In genomic region chr6:122393339-122393896, GRCh38 we compare ENCODE assay signal across 16 cellular contexts. TPM values are rescaled to one million over a fixed set of nuclear protein-coding genes. Genes with fewer than 3 reads are reported as not detected.
DNase-seq lines count a peak whose midpoint lies in the region; ATAC-seq and TF ChIP-seq lines count a peak whose summit lies in the region.
"Had no signal": no experiment of that assay in that cellular context is flagged by ENCODE, and none has a peak within 500 bp of the region (broad histone marks: within the 10 kb centered on the region; RNA-seq: fewer than 3 reads in every experiment).

No MANE protein-coding gene starts in this region.

- H3K4me1 ChIP-seq in GM23248 (ENCODE audit: insufficient read depth): peaks cover under 1% of the 10 kb centered on the region

- WGBS in GM23248 (ENCODE audit: low coverage in 1 of 2, low lambda C conversion rate in 2 of 2, missing lambda C conversion rate in 2 of 2), 2 experiments: 67 to 68% methylated on average over 8 of the region's 8 CpGs

- no peaks in the 10 kb centered on the region for H3K9me3 Mint-ChIP-seq in activated T-cell treated with anti-CD3 and anti-CD28 coated beads, Interleukin-2, amount 50 U/mL, for 24 hours
- H3K9me3 Mint-ChIP-seq in nephron progenitor cell: no peaks in the 10 kb centered on the region
- H3K9me3 Mint-ChIP-seq: activated CD4-positive, alpha-beta T cell treated with anti-CD3 and anti-CD28 coated beads, Interleukin-2, amount 10 ng/mL, durations not matched to agents 7 days and 5 days; activated naive CD8-positive, alpha-beta T cell treated with anti-CD3 and anti-CD28 coated beads, Interleukin-2, amount 10 ng/mL, durations not matched to agents 7 days and 5 days; T-cell had no signal

- no peaks in the 10 kb centered on the region for H3K27me3 ChIP-seq in GM23248 (replicated peaks; ENCODE audit: insufficient read depth)
- H3K27me3 ChIP-seq: esophagus squamous epithelium, ovary had no signal

- peak; percentile 77 for ATAC-seq in HG03565 (IDR thresholded peaks at IDR 0.05; ENCODE audit: unreplicated experiment)
- no peak for ATAC-seq in HG03460 (IDR thresholded peaks at IDR 0.05; ENCODE audit: unreplicated experiment)
- ATAC-seq: PC-3, T-cell had no signal

- H3K4me2 ChIP-seq in GM23248 (ENCODE audit: unreplicated experiment): no peak overlapping the region

- no peak overlapping the region for H3K27ac ChIP-seq in GM23248
- H3K27ac ChIP-seq: esophagus squamous epithelium had no signal

- no peak overlapping the region for H3K4me3 Mint-ChIP-seq in activated T-cell treated with anti-CD3 and anti-CD28 coated beads, Interleukin-2, amount 50 U/mL, for 24 hours
- no peak overlapping the region for H3K4me3 Mint-ChIP-seq in nephron progenitor cell
- H3K4me3 Mint-ChIP-seq: activated CD4-positive, alpha-beta T cell treated with anti-CD3 and anti-CD28 coated beads, Interleukin-2, amount 10 ng/mL, durations not matched to agents 7 days and 5 days; activated naive CD8-positive, alpha-beta T cell treated with anti-CD3 and anti-CD28 coated beads, Interleukin-2, amount 10 ng/mL, durations not matched to agents 7 days and 5 days; T-cell had no signal

- peaks cover 18% of the 10 kb centered on the region for H3K4me1 Mint-ChIP-seq in activated T-cell treated with anti-CD3 and anti-CD28 coated beads, Interleukin-2, amount 50 U/mL, for 24 hours (ENCODE audit: low read depth)
- H3K4me1 Mint-ChIP-seq in nephron progenitor cell: no peaks in the 10 kb centered on the region
- H3K4me1 Mint-ChIP-seq: activated naive CD8-positive, alpha-beta T cell treated with anti-CD3 and anti-CD28 coated beads, Interleukin-2, amount 10 ng/mL, durations not matched to agents 7 days and 5 days had no signal

- no peaks in the 10 kb centered on the region for H4K20me1 ChIP-seq in GM23248 (ENCODE audit: insufficient read depth)

- no peak for TF ChIP-seq CTCF in nephron progenitor cell (IDR thresholded peaks at IDR 0.05)

- H3K79me2 ChIP-seq in GM23248 (ENCODE audit: insufficient read depth): no peaks in the 10 kb centered on the region

- H3K27me3 Mint-ChIP-seq in activated T-cell treated with anti-CD3 and anti-CD28 coated beads, Interleukin-2, amount 50 U/mL, for 24 hours: no peaks in the 10 kb centered on the region
- H3K27me3 Mint-ChIP-seq in nephron progenitor cell (ENCODE audit: low read depth, poor library complexity): peaks cover 42% of the 10 kb centered on the region
- H3K27me3 Mint-ChIP-seq: activated naive CD8-positive, alpha-beta T cell treated with anti-CD3 and anti-CD28 coated beads, Interleukin-2, amount 10 ng/mL, durations not matched to agents 7 days and 5 days had no signal

- H3K36me3 ChIP-seq in GM23248 (ENCODE audit: low read depth): no peaks in the 10 kb centered on the region
- H3K36me3 ChIP-seq: esophagus squamous epithelium, ovary had no signal

- no peak overlapping the region for H3K9ac ChIP-seq in GM23248

- no peaks in the 10 kb centered on the region for H3K9me2 ChIP-seq in GM23248 (ENCODE audit: insufficient read depth)

- no peak for DNase-seq in activated T-cell treated with anti-CD3 and anti-CD28 coated beads, Interleukin-2, amount 50 U/mL, for 24 hours
- no peak for DNase-seq in activated T-cell treated with anti-CD3 and anti-CD28 coated beads, Interleukin-2, amount 50 U/mL, for 1 hour
- DNase-seq in GM23248 (peak; percentile 2), nephron progenitor cell (peak; percentile 6), COR-L47 (lab: John Stamatoyannopoulos, UW) (no peak), foreskin melanocyte (no peak)
- DNase-seq: ACHN; activated CD4-positive, alpha-beta T cell treated with anti-CD3 and anti-CD28 coated beads, Interleukin-2, amount 10 ng/mL, durations not matched to agents 7 days and 5 days; activated naive CD8-positive, alpha-beta T cell treated with anti-CD3 and anti-CD28 coated beads, Interleukin-2, amount 10 ng/mL, durations not matched to agents 7 days and 5 days; esophagus squamous epithelium; NCI-H1048; ovary; PC-3; T-cell had no signal

- no peaks in the 10 kb centered on the region for H3K9me3 ChIP-seq in GM23248 (ENCODE audit: low read depth)
- H3K9me3 ChIP-seq: esophagus squamous epithelium, ovary had no signal

- H2AFZ ChIP-seq in GM23248: no peak overlapping the region

- H3K27ac Mint-ChIP-seq in activated T-cell treated with anti-CD3 and anti-CD28 coated beads, Interleukin-2, amount 50 U/mL, for 24 hours: peak overlapping the region; percentile 84
- H3K27ac Mint-ChIP-seq in nephron progenitor cell: peak overlapping the region; percentile 29
- H3K27ac Mint-ChIP-seq: activated CD4-positive, alpha-beta T cell treated with anti-CD3 and anti-CD28 coated beads, Interleukin-2, amount 10 ng/mL, durations not matched to agents 7 days and 5 days; activated naive CD8-positive, alpha-beta T cell treated with anti-CD3 and anti-CD28 coated beads, Interleukin-2, amount 10 ng/mL, durations not matched to agents 7 days and 5 days; T-cell had no signal

- no peaks in the 10 kb centered on the region for H3K36me3 Mint-ChIP-seq in activated T-cell treated with anti-CD3 and anti-CD28 coated beads, Interleukin-2, amount 50 U/mL, for 24 hours (ENCODE audit: low read depth)
- H3K36me3 Mint-ChIP-seq in nephron progenitor cell (ENCODE audit: low read depth): no peaks in the 10 kb centered on the region
- H3K36me3 Mint-ChIP-seq: activated naive CD8-positive, alpha-beta T cell treated with anti-CD3 and anti-CD28 coated beads, Interleukin-2, amount 10 ng/mL, durations not matched to agents 7 days and 5 days; T-cell had no signal

- H3K4me3 ChIP-seq in GM23248: no peak overlapping the region
- H3K4me3 ChIP-seq: esophagus squamous epithelium, ovary had no signal

- H3F3A ChIP-seq in GM23248 (ENCODE audit: insufficient read depth): peaks cover under 1% of the 10 kb centered on the region; the same call in 1 of the 2 replicates

- in situ Hi-C loops in GM23248 (cut with MboI): no loop called here

RNA-seq across cellular contexts. Expression of gene HSF2, which starts 6.0 kb away (rescaled TPM):
- total RNA-seq in GM23248 (2014; rRNA removed; shearing (Covaris generic)): 11.2 and 24.5 TPM in 2 replicates
- polyA plus RNA-seq in GM23248 (2016; fragmentation: Nextera tagmentation; extraction: Ambion mirVana): 11.3 and 12.3 TPM in 2 replicates

Comparison
In these comparisons a context has a peak if more than half of its experiments do, and no peak if none do; other contexts are left out.
1. DNase-seq: peak in GM23248 (single experiment) and nephron progenitor cell (single experiment); none in activated T-cell treated with anti-CD3 and anti-CD28 coated beads, Interleukin-2, amount 50 U/mL, for 24 hours (single experiment), activated T-cell treated with anti-CD3 and anti-CD28 coated beads, Interleukin-2, amount 50 U/mL, for 1 hour (single experiment), COR-L47 (single experiment) and foreskin melanocyte (single experiment).